8 cellular contexts compared by ENCODE assay signal in genomic region chr17:69327060-69327831, GRCh38. TPM values are rescaled to one million over a fixed set of nuclear protein-coding genes. Genes with fewer than 3 reads are reported as not detected.
DNase-seq lines count a peak whose midpoint lies in the region; ATAC-seq and TF ChIP-seq lines count a peak whose summit lies in the region.

TSS of gene ABCA5 (minus strand) at chr17:69327133. CDS start at chr17:69314415, 12,718 bp downstream.

- H3K4me1 ChIP-seq in colonic mucosa, result no peaks in the 10 kb centered on the region

- intact Hi-C loops in activated CD4-positive, alpha-beta T cell treated with anti-CD3 and anti-CD28 coated beads, Interleukin-2, amount 10 ng/mL, durations not matched to agents 24 days and 14 days (cut with micrococcal nuclease), result loop anchor here (1.0 to 10.0 kb wide), 4 partner anchors 87 to 1332 kb away; partner anchors contain the start of genes ARSG, C17orf58, MAP2K6 and PRKAR1A
- intact Hi-C loops in colonic mucosa (cut with DNase I), result no loop called here

- H3K9me3 Mint-ChIP-seq in activated CD4-positive, alpha-beta T cell treated with anti-CD3 and anti-CD28 coated beads, Interleukin-2, amount 10 ng/mL, durations not matched to agents 24 days and 14 days, result peaks cover 4% of the 10 kb centered on the region

- ATAC-seq in GM19043 (IDR thresholded peaks at IDR 0.05; ENCODE audit: low read depth, unreplicated experiment), result peak; percentile 92
- peak; percentile 93 for ATAC-seq in HG03354 (IDR thresholded peaks at IDR 0.05; ENCODE audit: poor library complexity, severe bottlenecking, unreplicated experiment)

- H3K27ac Mint-ChIP-seq in activated CD4-positive, alpha-beta T cell treated with anti-CD3 and anti-CD28 coated beads, Interleukin-2, amount 10 ng/mL, durations not matched to agents 24 days and 14 days, result peak within 1 kb of the TSS; percentile 98

- DNase-seq in AG10803 (ENCODE audit: low read depth), result peak; percentile 81
- DNase-seq in NCI-H446 treated with DMSO at 0.1 percent for 48 hours (lab: John Stamatoyannopoulos, UW), result peak; percentile 65
- peak; percentile 96 for DNase-seq in activated CD4-positive, alpha-beta T cell treated with anti-CD3 and anti-CD28 coated beads, Interleukin-2, amount 10 ng/mL, durations not matched to agents 24 days and 14 days
- DNase-seq in colonic mucosa, result peak; percentile 92
- DNase-seq in stimulated activated CD4-positive, alpha-beta T cell treated with anti-CD3 and anti-CD28 coated beads, Interleukin-1b, Interleukin-23, amount 100 ng/mL, for 24 hours (ENCODE audit: low read depth in 4 of 4, low spot score in 1 of 4), result peak; percentile 50 to 80 (median 72)

- peak within 1 kb of the TSS; percentile 86 for H3K27ac ChIP-seq in colonic mucosa
- peak within 1 kb of the TSS; percentile 67 for H3K27ac ChIP-seq in layer of hippocampus (ENCODE audit: low read depth, low read length)

- peak within 1 kb of the TSS; percentile 99 for H3K4me3 Mint-ChIP-seq in activated CD4-positive, alpha-beta T cell treated with anti-CD3 and anti-CD28 coated beads, Interleukin-2, amount 10 ng/mL, durations not matched to agents 24 days and 14 days

- H3K4me1 Mint-ChIP-seq in activated CD4-positive, alpha-beta T cell treated with anti-CD3 and anti-CD28 coated beads, Interleukin-2, amount 10 ng/mL, durations not matched to agents 24 days and 14 days, result peaks cover 29% of the 10 kb centered on the region

- no peaks in the 10 kb centered on the region for H3K36me3 ChIP-seq in colonic mucosa

- H3K27me3 ChIP-seq in colonic mucosa, result no peaks in the 10 kb centered on the region
- H3K27me3 ChIP-seq in layer of hippocampus (ENCODE audit: control insufficient read depth, insufficient read depth, low read length), result no peaks in the 10 kb centered on the region

- peaks cover 9% of the 10 kb centered on the region for H3K36me3 Mint-ChIP-seq in activated CD4-positive, alpha-beta T cell treated with anti-CD3 and anti-CD28 coated beads, Interleukin-2, amount 10 ng/mL, durations not matched to agents 24 days and 14 days (ENCODE audit: low read depth)

- peak within 1 kb of the TSS; percentile 73 to 96 for H3K9ac ChIP-seq in colonic mucosa (ENCODE audit: low read depth in 2 of 2, low read length in 2 of 2)

- H3K9me3 ChIP-seq in colonic mucosa, result no peaks in the 10 kb centered on the region

- H3K4me3 ChIP-seq in AG10803 (ENCODE audit: low read length) (peak within 1 kb of the TSS; percentile 74), colonic mucosa (peak within 1 kb of the TSS; percentile 62)

- TF ChIP-seq CTCF in AG10803 (conservative IDR thresholded peaks at IDR 0.05; ENCODE audit: low read length) (no peak), colonic mucosa (IDR thresholded peaks at IDR 0.05) (no peak)

- H3K27me3 Mint-ChIP-seq in activated CD4-positive, alpha-beta T cell treated with anti-CD3 and anti-CD28 coated beads, Interleukin-2, amount 10 ng/mL, durations not matched to agents 24 days and 14 days, result peaks cover 26% of the 10 kb centered on the region

RNA-seq across cellular contexts. Expression of gene ABCA5, which starts in this region (rescaled TPM):
- total RNA-seq in activated CD4-positive, alpha-beta T cell treated with anti-CD3 and anti-CD28 coated beads, Interleukin-2, amount 10 ng/mL, durations not matched to agents 24 days and 14 days, result 12.0 and 13.3 TPM in 2 replicates
- 10 to 100 TPM; 20.8 to 43.4 TPM for total RNA-seq in colonic mucosa

Comparison
In these comparisons a context has a peak if more than half of its experiments do, and no peak if none do; other contexts are left out.
1. Peak in every context shown above with its lines: DNase-seq, ATAC-seq, H3K4me3 ChIP-seq and H3K27ac ChIP-seq.